Comparison of ENCODE assay signal across 1 cellular context in the genomic region with DNA sequence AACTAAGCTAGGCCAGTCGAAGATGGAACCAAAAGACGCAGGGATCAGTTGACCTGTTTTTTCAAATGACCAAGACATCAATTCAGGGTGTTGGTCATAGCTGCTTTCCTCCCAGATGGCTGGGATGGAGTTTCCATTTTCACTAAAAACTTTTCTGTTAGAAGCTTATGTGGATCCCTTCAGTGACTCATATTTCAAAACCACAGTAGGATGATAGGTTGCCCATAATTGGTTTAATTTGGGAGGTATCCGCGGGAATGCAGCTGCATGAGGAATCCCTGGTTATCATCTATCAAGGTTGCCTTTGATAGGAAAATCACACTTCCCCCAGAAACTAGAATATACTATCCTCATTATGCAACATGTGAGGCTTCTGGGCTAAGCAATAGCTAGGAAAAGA.
A peak's percentile ranks its signal among the peaks of the same experiment; 100 is the strongest.
TF ChIP-seq lines count a peak whose summit lies in the region.

No MANE protein-coding gene starts in this region.

TF ChIP-seq in IMR-90, 13 proteins besides CTCF, POLR2A, EP300 and RAD21:
- TF ChIP-seq, protein P1, sequence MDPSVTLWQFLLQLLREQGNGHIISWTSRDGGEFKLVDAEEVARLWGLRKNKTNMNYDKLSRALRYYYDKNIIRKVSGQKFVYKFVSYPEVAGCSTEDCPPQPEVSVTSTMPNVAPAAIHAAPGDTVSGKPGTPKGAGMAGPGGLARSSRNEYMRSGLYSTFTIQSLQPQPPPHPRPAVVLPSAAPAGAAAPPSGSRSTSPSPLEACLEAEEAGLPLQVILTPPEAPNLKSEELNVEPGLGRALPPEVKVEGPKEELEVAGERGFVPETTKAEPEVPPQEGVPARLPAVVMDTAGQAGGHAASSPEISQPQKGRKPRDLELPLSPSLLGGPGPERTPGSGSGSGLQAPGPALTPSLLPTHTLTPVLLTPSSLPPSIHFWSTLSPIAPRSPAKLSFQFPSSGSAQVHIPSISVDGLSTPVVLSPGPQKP (IDR thresholded peaks at IDR 0.05; ENCODE audit: borderline replicate concordance, low read depth, low read length), result no peak
- peak; percentile 36; the same call in 1 of the 2 replicates for TF ChIP-seq FOS (IDR thresholded peaks at IDR 0.05; ENCODE audit: low read depth, low read length)
TF ChIP-seq in IMR-90: peak in this region for 1.
